In the genomic region with DNA sequence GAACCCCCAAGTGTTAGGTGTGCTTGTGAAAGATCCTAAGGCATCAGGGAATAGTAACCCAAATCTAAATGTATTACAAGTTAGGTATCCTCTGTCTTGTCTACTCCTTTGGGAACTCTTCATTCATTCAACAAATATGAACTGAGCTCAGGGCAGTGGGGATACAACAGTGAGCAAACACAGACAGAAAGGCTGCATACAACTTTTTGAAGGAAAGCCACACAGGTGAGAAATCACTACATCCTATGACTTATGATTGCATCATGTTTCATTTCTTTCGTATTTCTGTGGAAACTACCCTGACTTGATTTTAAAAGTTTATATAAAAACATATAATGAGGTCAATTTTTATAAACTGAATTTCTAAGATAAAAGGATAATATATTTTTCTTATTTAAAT, we compare ENCODE assay signal across 31 cellular contexts.
"Had no signal": no experiment of that assay in that cellular context is flagged by ENCODE, and none has a peak within 500 bp of the region (broad histone marks: within the 10 kb centered on the region; RNA-seq: fewer than 3 reads in every experiment).

No MANE protein-coding gene starts in this region.

- H3K36me3 ChIP-seq: pancreas, right atrium auricular region had no signal

- H3K27me3 Mint-ChIP-seq: effector memory CD8-positive, alpha-beta T cell; progenitor cell of endocrine pancreas; type B pancreatic cell had no signal

- H3K4me1 ChIP-seq: foreskin keratinocyte, gastroesophageal sphincter, heart left ventricle, pancreas, right atrium auricular region, testis, tibial artery had no signal

- H2AFZ ChIP-seq: hepatocyte had no signal

- ATAC-seq: effector memory CD8-positive, alpha-beta T cell; esophagus mucosa; foreskin keratinocyte; gastroesophageal sphincter; heart left ventricle; left lobe of liver; mucosa of descending colon; natural killer cell treated with Interleukin-12 subunit alpha and Interleukin-12 subunit beta and Interleukin-15 and Interleukin-18, amount 100 ng/mL, for 72 hours; pancreas; sciatic nerve had no signal

- H3K9me3 ChIP-seq: gastroesophageal sphincter, heart left ventricle, mucosa of descending colon, neutrophil, pancreas, right atrium auricular region, testis, tibial artery had no signal

- H3K27ac Mint-ChIP-seq: effector memory CD8-positive, alpha-beta T cell; mesothelial cell of epicardium; naive B cell; natural killer cell treated with Interleukin-12 subunit alpha and Interleukin-12 subunit beta and Interleukin-15 and Interleukin-18, amount 100 ng/mL, for 72 hours; progenitor cell of endocrine pancreas; type B pancreatic cell had no signal

- H3K4me3 ChIP-seq: gastroesophageal sphincter, heart left ventricle, hepatocyte, mucosa of descending colon, pancreas, right atrium auricular region, smooth muscle cell, testis, tibial artery had no signal

- FAIRE-seq: endometrium, kidney, pancreas had no signal

- DNase-seq: cortex of kidney; effector memory CD8-positive, alpha-beta T cell; foreskin keratinocyte; heart left ventricle; kidney; mesenchymal stem cell; mucosa of descending colon; naive B cell; pancreas; stimulated activated CD4-positive, alpha-beta T cell treated with anti-CD3 and anti-CD28 coated beads, Interleukin-12 subunit alpha, Interleukin-12 subunit beta, amount 100 ng/mL, for 4 hours; stimulated activated CD4-positive, alpha-beta T cell treated with anti-CD3 and anti-CD28 coated beads, Interleukin-1b, Interleukin-23, amount 100 ng/mL, for 48 hours; stimulated activated CD4-positive, alpha-beta T cell treated with anti-CD3 and anti-CD28 coated beads, Interleukin-4, amount 100 ng/mL, for 1 hour; stimulated activated CD8-positive, alpha-beta memory T cell treated with anti-CD3 and anti-CD28 coated beads, Interleukin-4, amount 100 ng/mL, for 48 hours; stimulated activated naive CD4-positive, alpha-beta T cell; substantia nigra; testis; tibial artery had no signal

- H3K4me2 ChIP-seq: hepatocyte, smooth muscle cell had no signal

- H3K9me3 Mint-ChIP-seq: effector memory CD8-positive, alpha-beta T cell; natural killer cell treated with Interleukin-12 subunit alpha and Interleukin-12 subunit beta and Interleukin-15 and Interleukin-18, amount 100 ng/mL, for 72 hours; type B pancreatic cell had no signal

- H3K27me3 ChIP-seq: foreskin keratinocyte, gastroesophageal sphincter, hepatocyte, neutrophil, pancreas, right atrium auricular region, testis, tibial artery had no signal

- H3K27ac ChIP-seq: foreskin keratinocyte, gastroesophageal sphincter, heart left ventricle, hepatocyte, neutrophil, pancreas, right atrium auricular region, testis, tibial artery had no signal

- H3K4me1 Mint-ChIP-seq: mesothelial cell of epicardium, neural crest cell had no signal

- H3K4me3 Mint-ChIP-seq: effector memory CD8-positive, alpha-beta T cell; mesothelial cell of epicardium; naive B cell; natural killer cell treated with Interleukin-12 subunit alpha and Interleukin-12 subunit beta and Interleukin-15 and Interleukin-18, amount 100 ng/mL, for 72 hours; neural crest cell; type B pancreatic cell had no signal
